1 cellular context compared by ENCODE assay signal in the genomic region with DNA sequence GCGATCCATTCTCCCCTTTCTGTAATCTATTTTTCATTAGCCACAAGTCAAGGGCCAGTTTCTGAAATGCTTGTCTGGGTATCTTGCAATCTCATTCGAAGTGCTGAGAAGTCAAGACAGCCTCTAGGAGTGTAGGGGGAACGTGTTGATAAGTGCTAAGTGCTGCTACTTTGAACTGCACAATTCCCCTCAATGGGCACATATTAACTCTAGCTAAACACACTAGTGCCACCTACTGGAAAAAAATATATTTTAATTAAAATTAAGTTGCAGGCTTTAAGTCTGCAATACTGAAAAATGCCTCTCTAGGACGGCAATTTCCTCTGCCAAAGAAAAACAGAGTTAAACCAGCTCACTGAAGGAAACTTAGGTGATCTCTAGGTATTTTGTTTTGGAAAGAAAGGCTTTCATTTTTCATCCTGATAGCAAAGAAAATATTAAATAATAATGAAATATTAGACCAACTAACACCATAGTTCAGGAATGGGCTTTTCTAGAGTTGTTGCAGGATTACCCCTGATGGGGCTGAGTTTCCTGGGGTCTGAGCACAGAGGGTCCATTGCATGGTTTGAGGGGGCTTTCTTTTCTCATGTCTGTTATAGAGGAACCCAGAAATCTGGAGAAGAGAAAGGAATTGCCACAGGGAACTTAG.
TF ChIP-seq lines count a peak whose summit lies in the region.

No MANE protein-coding gene starts in this region.

TF ChIP-seq in GM23338, 12 proteins besides CTCF, POLR2A, EP300 and RAD21 (continued from another document):
- TF ChIP-seq, protein P1, sequence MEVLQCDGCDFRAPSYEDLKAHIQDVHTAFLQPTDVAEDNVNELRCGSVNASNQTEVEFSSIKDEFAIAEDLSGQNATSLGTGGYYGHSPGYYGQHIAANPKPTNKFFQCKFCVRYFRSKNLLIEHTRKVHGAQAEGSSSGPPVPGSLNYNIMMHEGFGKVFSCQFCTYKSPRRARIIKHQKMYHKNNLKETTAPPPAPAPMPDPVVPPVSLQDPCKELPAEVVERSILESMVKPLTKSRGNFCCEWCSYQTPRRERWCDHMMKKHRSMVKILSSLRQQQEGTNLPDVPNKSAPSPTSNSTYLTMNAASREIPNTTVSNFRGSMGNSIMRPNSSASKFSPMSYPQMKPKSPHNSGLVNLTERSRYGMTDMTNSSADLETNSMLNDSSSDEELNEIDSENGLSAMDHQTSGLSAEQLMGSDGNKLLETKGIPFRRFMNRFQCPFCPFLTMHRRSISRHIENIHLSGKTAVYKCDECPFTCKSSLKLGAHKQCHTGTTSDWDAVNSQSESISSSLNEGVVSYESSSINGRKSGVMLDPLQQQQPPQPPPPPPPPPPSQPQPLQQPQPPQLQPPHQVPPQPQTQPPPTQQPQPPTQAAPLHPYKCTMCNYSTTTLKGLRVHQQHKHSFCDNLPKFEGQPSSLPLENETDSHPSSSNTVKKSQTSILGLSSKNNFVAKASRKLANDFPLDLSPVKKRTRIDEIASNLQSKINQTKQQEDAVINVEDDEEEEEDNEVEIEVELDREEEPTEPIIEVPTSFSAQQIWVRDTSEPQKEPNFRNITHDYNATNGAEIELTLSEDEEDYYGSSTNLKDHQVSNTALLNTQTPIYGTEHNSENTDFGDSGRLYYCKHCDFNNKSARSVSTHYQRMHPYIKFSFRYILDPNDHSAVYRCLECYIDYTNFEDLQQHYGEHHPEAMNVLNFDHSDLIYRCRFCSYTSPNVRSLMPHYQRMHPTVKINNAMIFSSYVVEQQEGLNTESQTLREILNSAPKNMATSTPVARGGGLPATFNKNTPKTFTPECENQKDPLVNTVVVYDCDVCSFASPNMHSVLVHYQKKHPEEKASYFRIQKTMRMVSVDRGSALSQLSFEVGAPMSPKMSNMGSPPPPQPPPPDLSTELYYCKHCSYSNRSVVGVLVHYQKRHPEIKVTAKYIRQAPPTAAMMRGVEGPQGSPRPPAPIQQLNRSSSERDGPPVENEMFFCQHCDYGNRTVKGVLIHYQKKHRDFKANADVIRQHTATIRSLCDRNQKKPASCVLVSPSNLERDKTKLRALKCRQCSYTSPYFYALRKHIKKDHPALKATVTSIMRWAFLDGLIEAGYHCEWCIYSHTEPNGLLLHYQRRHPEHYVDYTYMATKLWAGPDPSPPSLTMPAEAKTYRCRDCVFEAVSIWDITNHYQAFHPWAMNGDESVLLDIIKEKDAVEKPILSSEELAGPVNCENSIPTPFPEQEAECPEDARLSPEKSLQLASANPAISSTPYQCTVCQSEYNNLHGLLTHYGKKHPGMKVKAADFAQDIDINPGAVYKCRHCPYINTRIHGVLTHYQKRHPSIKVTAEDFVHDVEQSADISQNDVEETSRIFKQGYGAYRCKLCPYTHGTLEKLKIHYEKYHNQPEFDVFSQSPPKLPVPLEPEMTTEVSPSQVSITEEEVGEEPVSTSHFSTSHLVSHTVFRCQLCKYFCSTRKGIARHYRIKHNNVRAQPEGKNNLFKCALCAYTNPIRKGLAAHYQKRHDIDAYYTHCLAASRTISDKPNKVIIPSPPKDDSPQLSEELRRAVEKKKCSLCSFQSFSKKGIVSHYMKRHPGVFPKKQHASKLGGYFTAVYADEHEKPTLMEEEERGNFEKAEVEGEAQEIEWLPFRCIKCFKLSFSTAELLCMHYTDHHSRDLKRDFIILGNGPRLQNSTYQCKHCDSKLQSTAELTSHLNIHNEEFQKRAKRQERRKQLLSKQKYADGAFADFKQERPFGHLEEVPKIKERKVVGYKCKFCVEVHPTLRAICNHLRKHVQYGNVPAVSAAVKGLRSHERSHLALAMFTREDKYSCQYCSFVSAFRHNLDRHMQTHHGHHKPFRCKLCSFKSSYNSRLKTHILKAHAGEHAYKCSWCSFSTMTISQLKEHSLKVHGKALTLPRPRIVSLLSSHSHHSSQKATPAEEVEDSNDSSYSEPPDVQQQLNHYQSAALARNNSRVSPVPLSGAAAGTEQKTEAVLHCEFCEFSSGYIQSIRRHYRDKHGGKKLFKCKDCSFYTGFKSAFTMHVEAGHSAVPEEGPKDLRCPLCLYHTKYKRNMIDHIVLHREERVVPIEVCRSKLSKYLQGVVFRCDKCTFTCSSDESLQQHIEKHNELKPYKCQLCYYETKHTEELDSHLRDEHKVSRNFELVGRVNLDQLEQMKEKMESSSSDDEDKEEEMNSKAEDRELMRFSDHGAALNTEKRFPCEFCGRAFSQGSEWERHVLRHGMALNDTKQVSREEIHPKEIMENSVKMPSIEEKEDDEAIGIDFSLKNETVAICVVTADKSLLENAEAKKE (CRISPR knock-in tag; IDR thresholded peaks at IDR 0.05): no peak
- TF ChIP-seq CREB1 (CRISPR knock-in tag; IDR thresholded peaks at IDR 0.05; ENCODE audit: low read depth): no peak
- TF ChIP-seq EZH2phosphoT487 (IDR thresholded peaks at IDR 0.05; ENCODE audit: unreplicated experiment): no peak
- TF ChIP-seq NANOG (IDR thresholded peaks at IDR 0.05; ENCODE audit: borderline replicate concordance): no peak
- TF ChIP-seq ZNF331 (CRISPR knock-in tag; IDR thresholded peaks at IDR 0.05; ENCODE audit: low read depth): no peak
- TF ChIP-seq, protein P2, sequence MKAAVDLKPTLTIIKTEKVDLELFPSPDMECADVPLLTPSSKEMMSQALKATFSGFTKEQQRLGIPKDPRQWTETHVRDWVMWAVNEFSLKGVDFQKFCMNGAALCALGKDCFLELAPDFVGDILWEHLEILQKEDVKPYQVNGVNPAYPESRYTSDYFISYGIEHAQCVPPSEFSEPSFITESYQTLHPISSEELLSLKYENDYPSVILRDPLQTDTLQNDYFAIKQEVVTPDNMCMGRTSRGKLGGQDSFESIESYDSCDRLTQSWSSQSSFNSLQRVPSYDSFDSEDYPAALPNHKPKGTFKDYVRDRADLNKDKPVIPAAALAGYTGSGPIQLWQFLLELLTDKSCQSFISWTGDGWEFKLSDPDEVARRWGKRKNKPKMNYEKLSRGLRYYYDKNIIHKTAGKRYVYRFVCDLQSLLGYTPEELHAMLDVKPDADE (IDR thresholded peaks at IDR 0.05): no peak
